Comparison of ENCODE assay signal across 1 cellular context in the genomic region with DNA sequence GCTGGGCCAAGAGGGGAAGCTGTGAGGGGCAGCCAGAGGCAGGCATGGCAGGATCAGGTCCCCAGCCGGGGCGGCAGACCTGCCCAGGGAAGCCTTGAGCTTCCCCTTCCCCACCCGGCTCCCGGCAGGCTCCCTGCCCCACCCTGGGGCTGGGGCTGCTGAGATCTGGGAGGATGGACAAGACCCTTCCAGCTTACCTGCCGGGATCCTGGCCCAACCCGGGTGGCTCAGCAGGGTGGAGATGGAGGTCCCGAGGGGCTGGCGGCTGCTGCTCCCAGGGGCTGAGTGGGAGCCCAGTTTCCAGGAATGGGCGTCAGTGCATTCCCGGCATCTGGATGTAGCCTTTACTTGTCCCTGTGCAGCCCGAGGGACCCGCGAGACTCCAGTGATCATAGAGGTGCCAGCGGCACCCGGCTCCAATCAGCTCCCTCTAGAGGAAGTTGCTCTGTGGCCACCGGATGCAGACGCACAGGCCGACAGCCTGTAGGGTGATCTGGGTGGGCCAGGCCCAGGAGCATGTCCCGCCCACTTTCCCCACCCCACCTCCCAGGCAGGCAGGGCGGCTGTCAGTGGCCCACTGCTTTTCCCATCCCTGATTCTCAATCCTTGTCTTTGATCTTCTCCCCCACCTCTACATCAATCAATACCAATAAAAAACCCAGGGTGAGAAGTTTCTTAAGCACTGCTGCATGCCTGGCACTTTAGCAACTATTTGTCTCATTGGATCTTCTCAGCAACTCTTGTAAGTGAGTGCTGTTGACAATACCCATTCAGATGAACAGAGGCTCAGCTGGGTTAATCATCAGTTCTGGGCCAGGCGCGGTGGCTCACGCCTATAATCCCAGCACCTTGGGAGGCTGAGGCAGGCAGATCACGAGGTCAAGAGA.
TF ChIP-seq lines count a peak whose summit lies in the region.

Gene BAK1 (minus strand): TSS at position 449 of the 887 bp plus-strand sequence. CDS start 2,672 bp downstream, outside the sequence.

TF ChIP-seq in HepG2, 621 proteins besides CTCF, POLR2A, EP300 and RAD21 (continued from another document and continues in another):
- TF ChIP-seq CBFB (CRISPR knock-in tag; IDR thresholded peaks at IDR 0.05): no peak
- no peak for TF ChIP-seq SNRNP70 (IDR thresholded peaks at IDR 0.05; ENCODE audit: low read depth, low read length)
- TF ChIP-seq ZBTB38 (CRISPR knock-in tag; IDR thresholded peaks at IDR 0.05): no peak
- TF ChIP-seq ZBTB7A (CRISPR knock-in tag; IDR thresholded peaks at IDR 0.05): no peak
- TF ChIP-seq EEA1 (CRISPR knock-in tag; IDR thresholded peaks at IDR 0.05; ENCODE audit: borderline replicate concordance): no peak
- TF ChIP-seq ZKSCAN5 (CRISPR knock-in tag; IDR thresholded peaks at IDR 0.05): no peak
- TF ChIP-seq SETDB1 (CRISPR knock-in tag; IDR thresholded peaks at IDR 0.05; ENCODE audit: borderline replicate concordance): no peak
- peak; percentile 88 for TF ChIP-seq SP5 (CRISPR knock-in tag; IDR thresholded peaks at IDR 0.05; ENCODE audit: borderline replicate concordance, low read depth)
- no peak for TF ChIP-seq SCMH1 (CRISPR knock-in tag; IDR thresholded peaks at IDR 0.05; ENCODE audit: borderline replicate concordance)
- TF ChIP-seq ZNF775 (CRISPR knock-in tag; IDR thresholded peaks at IDR 0.05; ENCODE audit: borderline replicate concordance): no peak
- TF ChIP-seq JUN (CRISPR knock-in tag; IDR thresholded peaks at IDR 0.05): 0 out of 2 replicates have a peak, but pooled peaks have one; percentile 14
- TF ChIP-seq ZEB1 (IDR thresholded peaks at IDR 0.05; ENCODE audit: insufficient replicate concordance, low read depth): no peak
- no peak for TF ChIP-seq CBX2 (IDR thresholded peaks at IDR 0.05; ENCODE audit: low read depth, low read length)
- 0 out of 2 replicates have a peak, but pooled peaks have one; percentile 61 for TF ChIP-seq CBX2 (CRISPR knock-in tag; IDR thresholded peaks at IDR 0.05; ENCODE audit: low read depth)
- TF ChIP-seq RELA (CRISPR knock-in tag; IDR thresholded peaks at IDR 0.05): no peak
- TF ChIP-seq DPF2 (CRISPR knock-in tag; IDR thresholded peaks at IDR 0.05; ENCODE audit: borderline replicate concordance, low read depth): no peak
- TF ChIP-seq ZNF557 (CRISPR knock-in tag; IDR thresholded peaks at IDR 0.05): no peak
- TF ChIP-seq, protein P1, sequence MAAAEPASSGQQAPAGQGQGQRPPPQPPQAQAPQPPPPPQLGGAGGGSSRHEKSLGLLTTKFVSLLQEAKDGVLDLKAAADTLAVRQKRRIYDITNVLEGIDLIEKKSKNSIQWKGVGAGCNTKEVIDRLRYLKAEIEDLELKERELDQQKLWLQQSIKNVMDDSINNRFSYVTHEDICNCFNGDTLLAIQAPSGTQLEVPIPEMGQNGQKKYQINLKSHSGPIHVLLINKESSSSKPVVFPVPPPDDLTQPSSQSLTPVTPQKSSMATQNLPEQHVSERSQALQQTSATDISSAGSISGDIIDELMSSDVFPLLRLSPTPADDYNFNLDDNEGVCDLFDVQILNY (CRISPR knock-in tag; conservative IDR thresholded peaks at IDR 0.05): no peak
- no peak for TF ChIP-seq ZNF678 (CRISPR knock-in tag; IDR thresholded peaks at IDR 0.05)
- TF ChIP-seq, protein P2, sequence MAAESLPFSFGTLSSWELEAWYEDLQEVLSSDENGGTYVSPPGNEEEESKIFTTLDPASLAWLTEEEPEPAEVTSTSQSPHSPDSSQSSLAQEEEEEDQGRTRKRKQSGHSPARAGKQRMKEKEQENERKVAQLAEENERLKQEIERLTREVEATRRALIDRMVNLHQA (CRISPR knock-in tag; IDR thresholded peaks at IDR 0.05): no peak
- TF ChIP-seq BORCS8-MEF2B (CRISPR knock-in tag; IDR thresholded peaks at IDR 0.05): 0 out of 2 replicates have a peak, but pooled peaks have one; percentile 52
- TF ChIP-seq ZBTB46 (CRISPR knock-in tag; IDR thresholded peaks at IDR 0.05; ENCODE audit: borderline replicate concordance): no peak
- TF ChIP-seq, protein P3, sequence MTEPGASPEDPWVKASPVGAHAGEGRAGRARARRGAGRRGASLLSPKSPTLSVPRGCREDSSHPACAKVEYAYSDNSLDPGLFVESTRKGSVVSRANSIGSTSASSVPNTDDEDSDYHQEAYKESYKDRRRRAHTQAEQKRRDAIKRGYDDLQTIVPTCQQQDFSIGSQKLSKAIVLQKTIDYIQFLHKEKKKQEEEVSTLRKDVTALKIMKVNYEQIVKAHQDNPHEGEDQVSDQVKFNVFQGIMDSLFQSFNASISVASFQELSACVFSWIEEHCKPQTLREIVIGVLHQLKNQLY (CRISPR knock-in tag; IDR thresholded peaks at IDR 0.05): no peak; the same call in 1 of the 2 replicates
- TF ChIP-seq SMAD9 (CRISPR knock-in tag; IDR thresholded peaks at IDR 0.05): no peak
- TF ChIP-seq NCOA2 (CRISPR knock-in tag; IDR thresholded peaks at IDR 0.05): peak; percentile 21; the same call in 1 of the 2 replicates
- TF ChIP-seq, protein P4, sequence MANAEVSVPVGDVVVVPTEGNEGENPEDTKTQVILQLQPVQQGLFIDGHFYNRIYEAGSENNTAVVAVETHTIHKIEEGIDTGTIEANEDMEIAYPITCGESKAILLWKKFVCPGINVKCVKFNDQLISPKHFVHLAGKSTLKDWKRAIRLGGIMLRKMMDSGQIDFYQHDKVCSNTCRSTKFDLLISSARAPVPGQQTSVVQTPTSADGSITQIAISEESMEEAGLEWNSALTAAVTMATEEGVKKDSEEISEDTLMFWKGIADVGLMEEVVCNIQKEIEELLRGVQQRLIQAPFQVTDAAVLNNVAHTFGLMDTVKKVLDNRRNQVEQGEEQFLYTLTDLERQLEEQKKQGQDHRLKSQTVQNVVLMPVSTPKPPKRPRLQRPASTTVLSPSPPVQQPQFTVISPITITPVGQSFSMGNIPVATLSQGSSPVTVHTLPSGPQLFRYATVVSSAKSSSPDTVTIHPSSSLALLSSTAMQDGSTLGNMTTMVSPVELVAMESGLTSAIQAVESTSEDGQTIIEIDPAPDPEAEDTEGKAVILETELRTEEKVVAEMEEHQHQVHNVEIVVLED (CRISPR knock-in tag; IDR thresholded peaks at IDR 0.05; ENCODE audit: borderline replicate concordance): peak; percentile 44; the same call in 1 of the 2 replicates
- no peak for TF ChIP-seq RBM22 (optimal IDR thresholded peaks at IDR 0.05; ENCODE audit: low read length)
- TF ChIP-seq RARG (CRISPR knock-in tag; IDR thresholded peaks at IDR 0.05; ENCODE audit: low read depth): no peak
- no peak for TF ChIP-seq CCDC6 (CRISPR knock-in tag; IDR thresholded peaks at IDR 0.05)
- TF ChIP-seq ZNF546 (CRISPR knock-in tag; conservative IDR thresholded peaks at IDR 0.05): no peak; the same call in 1 of the 2 replicates
- TF ChIP-seq ZNF749 (CRISPR knock-in tag; IDR thresholded peaks at IDR 0.05; ENCODE audit: borderline replicate concordance): no peak; the same call in 1 of the 2 replicates
- TF ChIP-seq TRAFD1 (CRISPR knock-in tag; IDR thresholded peaks at IDR 0.05; ENCODE audit: borderline replicate concordance): no peak; the same call in 1 of the 2 replicates
- no peak for TF ChIP-seq ZNF282 (IDR thresholded peaks at IDR 0.05; ENCODE audit: partially characterized antibody)
- no peak for TF ChIP-seq PAX8 (CRISPR knock-in tag; IDR thresholded peaks at IDR 0.05; ENCODE audit: borderline replicate concordance)
- no peak for TF ChIP-seq SIX1 (CRISPR knock-in tag; IDR thresholded peaks at IDR 0.05; ENCODE audit: borderline replicate concordance)
- peak; percentile 33; the same call in 1 of the 2 replicates for TF ChIP-seq TARDBP (CRISPR knock-in tag; IDR thresholded peaks at IDR 0.05)
- no peak; the same call in 1 of the 2 replicates for TF ChIP-seq ELF4 (CRISPR knock-in tag; IDR thresholded peaks at IDR 0.05; ENCODE audit: borderline replicate concordance)
- no peak for TF ChIP-seq ZNF83 (CRISPR knock-in tag; IDR thresholded peaks at IDR 0.05; ENCODE audit: borderline replicate concordance)
- peak; percentile 50; the same call in 1 of the 2 replicates for TF ChIP-seq REPIN1 (CRISPR knock-in tag; IDR thresholded peaks at IDR 0.05; ENCODE audit: borderline replicate concordance, low read depth)
- no peak for TF ChIP-seq ADNP (CRISPR knock-in tag; IDR thresholded peaks at IDR 0.05)
- no peak for TF ChIP-seq ZNF597 (CRISPR knock-in tag; IDR thresholded peaks at IDR 0.05)
- TF ChIP-seq ZKSCAN8 (CRISPR knock-in tag; IDR thresholded peaks at IDR 0.05; ENCODE audit: borderline replicate concordance): 0 out of 2 replicates have a peak, but pooled peaks have one; percentile 25
- TF ChIP-seq PRDM10 (CRISPR knock-in tag; IDR thresholded peaks at IDR 0.05; ENCODE audit: low read depth): peak; percentile 29; the same call in 1 of the 2 replicates
- no peak for TF ChIP-seq NBN (conservative IDR thresholded peaks at IDR 0.05)
- peak; percentile 72 for TF ChIP-seq DRAP1 (CRISPR knock-in tag; IDR thresholded peaks at IDR 0.05)
